In the genomic region with DNA sequence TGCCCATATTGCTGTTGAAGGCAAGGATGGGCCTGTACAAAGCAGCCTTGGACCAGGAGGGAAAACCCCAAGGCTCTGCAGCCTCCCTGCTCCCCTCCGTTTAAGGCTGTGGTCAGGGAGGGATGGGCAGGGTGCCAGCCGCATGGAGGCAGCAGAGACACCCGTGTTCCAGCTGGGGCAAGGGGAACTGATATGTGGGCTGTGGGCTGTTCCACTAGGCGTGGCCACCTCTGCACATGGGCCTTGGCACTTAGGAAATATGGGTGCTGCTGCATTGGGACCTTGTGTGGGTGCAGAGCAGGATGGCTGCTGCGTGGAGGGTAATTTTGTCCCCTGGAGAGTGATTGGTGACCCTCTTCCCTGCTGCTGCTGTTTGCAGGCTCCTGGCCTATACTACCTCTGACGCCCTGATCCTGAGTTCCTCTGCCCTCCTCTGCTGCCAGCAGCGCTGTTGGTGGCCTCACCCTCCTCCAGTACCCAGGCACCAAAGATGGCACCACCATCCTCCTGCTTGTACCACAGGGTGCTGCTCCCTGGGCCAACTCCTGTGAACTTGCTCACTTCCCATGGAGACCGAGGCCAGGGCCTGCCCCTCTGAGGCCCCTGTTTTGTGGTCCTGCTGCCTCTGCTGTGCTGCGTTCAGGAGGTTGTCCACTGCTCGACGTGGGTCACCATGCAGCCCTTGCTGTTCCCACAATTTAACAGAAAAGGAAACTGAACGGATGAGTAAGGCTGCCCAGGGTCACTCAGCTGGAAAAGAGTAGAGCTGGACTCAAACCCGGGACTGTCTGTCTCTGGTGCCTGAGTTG, we compare ENCODE assay signal across 9 cellular contexts. TPM values are rescaled to one million over a fixed set of nuclear protein-coding genes. Genes with fewer than 3 reads are reported as not detected.
DNase-seq lines count a peak whose midpoint lies in the region; ATAC-seq and TF ChIP-seq lines count a peak whose summit lies in the region.
"Had no signal": no experiment of that assay in that cellular context is flagged by ENCODE, and none has a peak within 500 bp of the region (broad histone marks: within the 10 kb centered on the region; RNA-seq: fewer than 3 reads in every experiment).

No MANE protein-coding gene starts in this region.

- no peak overlapping the region for H3K4me3 Mint-ChIP-seq in activated naive CD4-positive, alpha-beta T cell treated with anti-CD3 and anti-CD28 coated beads, Interleukin-2, amount 50 U/mL, for 24 hours
- no peak overlapping the region for H3K4me3 Mint-ChIP-seq in activated naive CD8-positive, alpha-beta T cell treated with anti-CD3 and anti-CD28 coated beads, Interleukin-2, amount 50 U/mL, for 24 hours
- H3K4me3 Mint-ChIP-seq in type B pancreatic cell: no peak overlapping the region

- no peaks in the 10 kb centered on the region for H3K27me3 Mint-ChIP-seq in activated naive CD4-positive, alpha-beta T cell treated with anti-CD3 and anti-CD28 coated beads, Interleukin-2, amount 50 U/mL, for 24 hours
- no peaks in the 10 kb centered on the region for H3K27me3 Mint-ChIP-seq in activated naive CD8-positive, alpha-beta T cell treated with anti-CD3 and anti-CD28 coated beads, Interleukin-2, amount 50 U/mL, for 24 hours
- no peaks in the 10 kb centered on the region for H3K27me3 Mint-ChIP-seq in type B pancreatic cell

- in situ Hi-C loops in GM13976 (cut with MboI; ENCODE audit: low sequenced_read_pairs, unreplicated experiment): no loop called here

- TF ChIP-seq CTCF in left lung (IDR thresholded peaks at IDR 0.05) (no peak), type B pancreatic cell (conservative IDR thresholded peaks at IDR 0.05) (no peak), GM13976 (IDR thresholded peaks at IDR 0.05; ENCODE audit: borderline replicate concordance, control extremely low read depth, extremely low read depth, insufficient read depth, missing control alignments) (no peak)

- H3K4me1 ChIP-seq in left lung: peaks cover 4 to 78% of the 10 kb centered on the region in 2 donors

- H3K4me3 ChIP-seq in left lung: no peak overlapping the region

- intact Hi-C loops in left lung (cut with DNase I): no loop called here

- H3K36me3 ChIP-seq in left lung: peaks cover 0 to 60% of the 10 kb centered on the region in 2 donors

- no peaks in the 10 kb centered on the region for H3K27me3 ChIP-seq in left lung

- H3K9me3 Mint-ChIP-seq in activated naive CD4-positive, alpha-beta T cell treated with anti-CD3 and anti-CD28 coated beads, Interleukin-2, amount 50 U/mL, for 24 hours: no peaks in the 10 kb centered on the region
- no peaks in the 10 kb centered on the region for H3K9me3 Mint-ChIP-seq in activated naive CD8-positive, alpha-beta T cell treated with anti-CD3 and anti-CD28 coated beads, Interleukin-2, amount 50 U/mL, for 24 hours
- no peaks in the 10 kb centered on the region for H3K9me3 Mint-ChIP-seq in type B pancreatic cell

- peak overlapping the region; percentile 80 for H3K27ac Mint-ChIP-seq in activated naive CD4-positive, alpha-beta T cell treated with anti-CD3 and anti-CD28 coated beads, Interleukin-2, amount 50 U/mL, for 24 hours
- peak overlapping the region; percentile 59 for H3K27ac Mint-ChIP-seq in activated naive CD8-positive, alpha-beta T cell treated with anti-CD3 and anti-CD28 coated beads, Interleukin-2, amount 50 U/mL, for 24 hours
- peak overlapping the region; percentile 29 for H3K27ac Mint-ChIP-seq in type B pancreatic cell

- peak; percentile 21 for ATAC-seq in activated naive CD8-positive, alpha-beta T cell treated with anti-CD3 and anti-CD28 coated beads, Interleukin-2, amount 50 U/mL, for 24 hours
- ATAC-seq in left lung: peak; percentile 31
- no peak for ATAC-seq in HG02884 (IDR thresholded peaks at IDR 0.05; ENCODE audit: unreplicated experiment)
- ATAC-seq in HG02798 (IDR thresholded peaks at IDR 0.05; ENCODE audit: poor library complexity, unreplicated experiment): no peak

- no peak for DNase-seq in activated naive CD4-positive, alpha-beta T cell (lab: John Stamatoyannopoulos, UW)
- DNase-seq in activated naive CD8-positive, alpha-beta T cell treated with anti-CD3 and anti-CD28 coated beads, Interleukin-2, amount 50 U/mL, for 24 hours: no peak
- peak; percentile 66 to 91 for DNase-seq in left lung
- DNase-seq in type B pancreatic cell (ENCODE audit: extremely low spot score, unreplicated experiment): no peak
- no peak for DNase-seq in GM13976 (ENCODE audit: low spot score)
- DNase-seq: activated CD8-positive, alpha-beta memory T cell treated with anti-CD3 and anti-CD28 coated beads, Interleukin-2, amount 50 U/mL, for 4 hours had no signal

- H3K9me3 ChIP-seq in left lung: no peaks in the 10 kb centered on the region

- peak overlapping the region in 1 of 2 donors; percentile 85 for H3K27ac ChIP-seq in left lung

- peaks cover 2% of the 10 kb centered on the region for H3K36me3 Mint-ChIP-seq in activated naive CD4-positive, alpha-beta T cell treated with anti-CD3 and anti-CD28 coated beads, Interleukin-2, amount 50 U/mL, for 24 hours
- peaks cover 40% of the 10 kb centered on the region for H3K36me3 Mint-ChIP-seq in activated naive CD8-positive, alpha-beta T cell treated with anti-CD3 and anti-CD28 coated beads, Interleukin-2, amount 50 U/mL, for 24 hours (ENCODE audit: low read depth)
- H3K36me3 Mint-ChIP-seq in type B pancreatic cell: peaks cover 11% of the 10 kb centered on the region

- H3K4me1 Mint-ChIP-seq in activated naive CD4-positive, alpha-beta T cell treated with anti-CD3 and anti-CD28 coated beads, Interleukin-2, amount 50 U/mL, for 24 hours: peaks cover 57% of the 10 kb centered on the region
- peaks cover 39% of the 10 kb centered on the region for H3K4me1 Mint-ChIP-seq in activated naive CD8-positive, alpha-beta T cell treated with anti-CD3 and anti-CD28 coated beads, Interleukin-2, amount 50 U/mL, for 24 hours
- H3K4me1 Mint-ChIP-seq in type B pancreatic cell (ENCODE audit: unreplicated experiment): peaks cover 17% of the 10 kb centered on the region

RNA-seq across cellular contexts. Expression of a gene that starts 35.3 kb away (rescaled TPM):
- total RNA-seq in left lung (10 to 100 TPM; 39.4 to 47.8 TPM), type B pancreatic cell (ENCODE audit: low replicate concordance) (38.9 and 55.3 TPM in 2 replicates)

Comparison
In these comparisons a context has a peak if more than half of its experiments do, and no peak if none do; other contexts are left out.
1. H3K27ac Mint-ChIP-seq: peak in every context shown above with its lines; median percentile 80 in activated naive CD4-positive, alpha-beta T cell treated with anti-CD3 and anti-CD28 coated beads, Interleukin-2, amount 50 U/mL, for 24 hours; 59 in activated naive CD8-positive, alpha-beta T cell treated with anti-CD3 and anti-CD28 coated beads, Interleukin-2, amount 50 U/mL, for 24 hours; 29 in type B pancreatic cell.
2. DNase-seq: peak in left lung (2 of 2); none in activated naive CD4-positive, alpha-beta T cell (0 of 4), activated naive CD8-positive, alpha-beta T cell treated with anti-CD3 and anti-CD28 coated beads, Interleukin-2, amount 50 U/mL, for 24 hours (single experiment), type B pancreatic cell (single experiment) and GM13976 (single experiment).
3. ATAC-seq: peak in activated naive CD8-positive, alpha-beta T cell treated with anti-CD3 and anti-CD28 coated beads, Interleukin-2, amount 50 U/mL, for 24 hours (single experiment) and left lung (single experiment); none in HG02884 (single experiment) and HG02798 (single experiment).